In genomic region chr6:81906709-81907204, GRCh38 we compare ENCODE assay signal across 16 cellular contexts.
DNase-seq lines count a peak whose midpoint lies in the region; ATAC-seq lines count a peak whose summit lies in the region.
"Had no signal": no experiment of that assay in that cellular context is flagged by ENCODE, and none has a peak within 500 bp of the region (broad histone marks: within the 10 kb centered on the region; RNA-seq: fewer than 3 reads in every experiment).

No MANE protein-coding gene starts in this region.

- DNase-seq in D341Med (ENCODE audit: low spot score) (no peak), SIG-M5 (lab: John Stamatoyannopoulos, UW) (no peak), NCI-H510A (lab: John Stamatoyannopoulos, UW) (no peak)
- no peak for DNase-seq in activated CD4-positive, alpha-beta T cell treated with anti-CD3 and anti-CD28 coated beads for 1 hour
- DNase-seq: cortex of kidney, EL, kidney, naive B cell, NCI-H1417, NCI-H82, SJCRH30, stomach had no signal

- ATAC-seq in GM18858 (IDR thresholded peaks at IDR 0.05; ENCODE audit: unreplicated experiment) (peak; percentile 59), GM21423 (IDR thresholded peaks at IDR 0.05; ENCODE audit: unreplicated experiment) (peak; percentile 57), HG03066 (IDR thresholded peaks at IDR 0.05; ENCODE audit: low read depth, unreplicated experiment) (peak; percentile 73), esophagus mucosa (peak; percentile 57)
